13 cellular contexts compared by ENCODE assay signal in the genomic region with DNA sequence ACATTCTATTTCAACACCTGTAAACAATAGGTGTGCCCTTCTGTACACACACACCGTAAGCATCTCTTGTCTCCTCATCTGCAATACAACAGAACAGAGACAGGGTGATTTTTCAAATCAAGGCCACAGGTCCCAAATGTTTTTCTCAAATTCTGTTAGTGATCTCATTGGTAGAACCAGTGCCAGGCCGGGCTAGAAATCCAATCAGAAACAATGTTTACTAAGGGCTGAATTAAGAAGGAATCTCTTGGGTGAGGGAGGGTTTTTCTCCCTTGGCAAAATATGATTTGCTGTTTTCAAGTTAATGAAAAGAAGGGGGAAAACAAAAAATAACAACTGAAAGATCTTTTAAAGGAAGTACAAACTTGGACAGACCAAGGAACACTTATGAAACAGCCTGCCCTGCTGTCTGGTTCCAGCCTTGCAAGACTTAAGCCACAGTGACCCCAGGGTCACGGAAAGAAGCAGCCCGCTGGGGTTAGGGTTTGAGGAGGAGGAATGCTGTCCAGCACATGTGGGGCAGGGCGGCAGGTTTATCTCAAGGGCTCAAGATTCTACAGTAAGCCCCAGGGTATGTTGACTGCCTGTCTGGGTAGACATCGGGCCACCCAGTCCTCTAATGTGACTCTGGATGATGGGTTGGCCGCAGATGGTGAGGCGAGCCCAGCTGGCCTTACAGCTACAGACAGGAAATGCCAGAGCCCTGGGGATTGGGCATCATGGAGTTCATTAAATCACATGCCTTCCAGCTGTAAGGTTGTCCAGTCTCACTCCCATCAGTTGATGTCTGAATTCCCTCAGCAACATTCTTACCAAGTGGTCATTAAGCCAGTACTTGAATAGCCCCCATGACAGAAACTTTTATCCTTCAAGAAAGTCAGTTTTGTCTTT.
DNase-seq lines count a peak whose midpoint lies in the region; ATAC-seq and TF ChIP-seq lines count a peak whose summit lies in the region.
"Had no signal": no experiment of that assay in that cellular context is flagged by ENCODE, and none has a peak within 500 bp of the region (broad histone marks: within the 10 kb centered on the region; RNA-seq: fewer than 3 reads in every experiment).

No MANE protein-coding gene starts in this region.

- no peaks in the 10 kb centered on the region for H3K27me3 ChIP-seq in lung (ENCODE audit: control insufficient read depth, insufficient read depth)
- H3K27me3 ChIP-seq in thyroid gland = no peaks in the 10 kb centered on the region
- H3K27me3 ChIP-seq: esophagus squamous epithelium had no signal

- peak; percentile 17 for DNase-seq in NCI-H69 (lab: John Stamatoyannopoulos, UW)
- DNase-seq in coronary artery (ENCODE audit: low spot score) = no peak
- DNase-seq in lung (ENCODE audit: low spot score) = no peak
- peak in 1 of 2 donors; percentile 20 for DNase-seq in thyroid gland
- DNase-seq in mucosa of gallbladder (ENCODE audit: low spot score) = no peak
- DNase-seq in medulla oblongata (ENCODE audit: extremely low spot score) = no peak
- DNase-seq: activated naive CD8-positive, alpha-beta T cell treated with anti-CD3 and anti-CD28 coated beads, Interleukin-2, amount 10 ng/mL, durations not matched to agents 7 days and 5 days; cortex of kidney; esophagus squamous epithelium; MM.1S; OCI-M1; T-cell had no signal

- H3K9me3 ChIP-seq in lung (ENCODE audit: control insufficient read depth in 2 of 2, insufficient read depth in 1 of 2, low read length in 1 of 2) (peaks cover 0 to 3% of the 10 kb centered on the region in 2 donors), thyroid gland (no peaks in the 10 kb centered on the region)

- H3K4me1 ChIP-seq in lung (ENCODE audit: control insufficient read depth in 2 of 2, insufficient read depth in 2 of 2, low read length in 2 of 2) (peaks cover 0 to 8% of the 10 kb centered on the region in 2 donors), thyroid gland (peaks cover 7 to 12% of the 10 kb centered on the region in 2 donors)
- H3K4me1 ChIP-seq: esophagus squamous epithelium had no signal

- no peak overlapping the region for H3K4me3 ChIP-seq in coronary artery
- H3K4me3 ChIP-seq in lung = no peak overlapping the region
- H3K4me3 ChIP-seq in thyroid gland (replicated peaks in 1 of 3) = no peak overlapping the region
- H3K4me3 ChIP-seq: esophagus squamous epithelium had no signal

- TF ChIP-seq POLR2A in thyroid gland (IDR thresholded peaks at IDR 0.05) = no peak

- TF ChIP-seq CTCF in coronary artery (IDR thresholded peaks at IDR 0.05) = no peak
- no peak for TF ChIP-seq CTCF in lung (IDR thresholded peaks at IDR 0.05; ENCODE audit: control extremely low read depth, extremely low read depth)
- no peak for TF ChIP-seq CTCF in thyroid gland (IDR thresholded peaks at IDR 0.05)

- intact Hi-C loops in thyroid gland (cut with DNase I) = no loop called here

- H3K27ac ChIP-seq in coronary artery (peak overlapping the region; percentile 37 to 64), lung (ENCODE audit: low read depth in 1 of 2, low read length in 1 of 2) (peak overlapping the region in 1 of 2 donors; percentile 63), thyroid gland (peak overlapping the region; percentile 14 to 51 (median 23))

- no peaks in the 10 kb centered on the region for H3K36me3 ChIP-seq in lung (ENCODE audit: control insufficient read depth in 2 of 2, insufficient read depth in 2 of 2, low read length in 2 of 2)
- no peaks in the 10 kb centered on the region for H3K36me3 ChIP-seq in thyroid gland
- H3K36me3 ChIP-seq: esophagus squamous epithelium had no signal

- 67 to 71% methylated on average over 8 of the region's 8 CpGs for WGBS in lung, 2 donors
- WGBS in thyroid gland, 2 donors = 76 to 77% methylated on average over 5 to 8 of the region's 8 CpGs

- ATAC-seq in lung (ENCODE audit: insufficient read depth, low FRiP score) (peak; percentile 27), GM21717 (IDR thresholded peaks at IDR 0.05; ENCODE audit: unreplicated experiment) (no peak)
- ATAC-seq: T-cell had no signal
